In genomic region chr5:67509402-67509801, GRCh38 we compare ENCODE assay signal across 16 cellular contexts.
A peak's percentile ranks its signal among the peaks of the same experiment; 100 is the strongest.
DNase-seq lines count a peak whose midpoint lies in the region; ATAC-seq and TF ChIP-seq lines count a peak whose summit lies in the region.
"Had no signal": no experiment of that assay in that cellular context is flagged by ENCODE, and none has a peak within 500 bp of the region (broad histone marks: within the 10 kb centered on the region; RNA-seq: fewer than 3 reads in every experiment).

No MANE protein-coding gene starts in this region.

- H2BK15ac ChIP-seq in mesenchymal stem cell (ENCODE audit: low read depth, poor library complexity, severe bottlenecking), result no peak overlapping the region

- H3K36me3 Mint-ChIP-seq in activated CD4-positive, alpha-beta T cell treated with anti-CD3 and anti-CD28 coated beads, Interleukin-2, amount 10 ng/mL, durations not matched to agents 24 days and 14 days (ENCODE audit: low read depth), result no peaks in the 10 kb centered on the region
- H3K36me3 Mint-ChIP-seq: CD4-positive, alpha-beta memory T cell had no signal

- H3K27me3 Mint-ChIP-seq in activated CD4-positive, alpha-beta T cell treated with anti-CD3 and anti-CD28 coated beads, Interleukin-2, amount 10 ng/mL, durations not matched to agents 24 days and 14 days, result no peaks in the 10 kb centered on the region

- no peak overlapping the region for H3K14ac ChIP-seq in mesenchymal stem cell (ENCODE audit: low read length in 2 of 2)

- no peak overlapping the region for H3K18ac ChIP-seq in mesenchymal stem cell (ENCODE audit: low read depth in 1 of 2, low read length in 2 of 2)

- H4K91ac ChIP-seq in mesenchymal stem cell (ENCODE audit: low read length), result no peak overlapping the region

- H3K4me3 ChIP-seq in HEK293 (ENCODE audit: low read depth, low read length), result no peak overlapping the region
- H3K4me3 ChIP-seq in MM.1S (ENCODE audit: low read length), result no peak overlapping the region
- no peak overlapping the region for H3K4me3 ChIP-seq in mesenchymal stem cell (ENCODE audit: insufficient read depth in 1 of 2, low read depth in 1 of 2, low read length in 2 of 2)
- H3K4me3 ChIP-seq: HAP-1 had no signal

- H2BK12ac ChIP-seq in mesenchymal stem cell (ENCODE audit: low read length in 2 of 2), result no peak overlapping the region

- no peak for TF ChIP-seq CTCF in HEK293 (tag by site-specific recombination; IDR thresholded peaks at IDR 0.05)
- no peak for TF ChIP-seq CTCF in MM.1S (IDR thresholded peaks at IDR 0.05; ENCODE audit: low read length)

- POLR2A ChIA-PET in HEK293 (lab: Yijun Ruan, JAX), result no interaction called here

- no peak overlapping the region for H3K27ac ChIP-seq in HEK293 (ENCODE audit: extremely low read depth, low read depth, low read length)
- no peak overlapping the region for H3K27ac ChIP-seq in MM.1S (ENCODE audit: low read length)
- H3K27ac ChIP-seq in mesenchymal stem cell (ENCODE audit: low read length, poor library complexity, severe bottlenecking), result no peak overlapping the region

- no peaks in the 10 kb centered on the region for H3K79me1 ChIP-seq in mesenchymal stem cell (replicated peaks; ENCODE audit: low read length, poor library complexity, severe bottlenecking)

- H3K4me2 ChIP-seq in MM.1S (ENCODE audit: low read depth, low read length) (peak overlapping the region; percentile 11; the same call in 1 of the 2 replicates), mesenchymal stem cell (ENCODE audit: low read length, poor library complexity, severe bottlenecking) (peak overlapping the region; percentile 8)

- H2BK5ac ChIP-seq in mesenchymal stem cell (ENCODE audit: low read depth, low read length, poor library complexity, severe bottlenecking), result no peak overlapping the region

- CTCF ChIA-PET in HEK293 (lab: Yijun Ruan, JAX), result no interaction called here

- H3K4ac ChIP-seq in mesenchymal stem cell (ENCODE audit: low read depth in 1 of 2, low read length in 2 of 2), result no peak overlapping the region

- ATAC-seq in HG03097 (IDR thresholded peaks at IDR 0.05; ENCODE audit: low FRiP score, unreplicated experiment), result no peak

- H3K27me3 ChIP-seq in MM.1S (replicated peaks; ENCODE audit: insufficient read depth, low read length) (no peaks in the 10 kb centered on the region), mesenchymal stem cell (ENCODE audit: control insufficient read depth in 1 of 2, insufficient read depth in 1 of 2, low read length in 2 of 2) (no peaks in the 10 kb centered on the region)

- H3K23ac ChIP-seq in mesenchymal stem cell (ENCODE audit: low read length in 2 of 2), result no peak overlapping the region

- no peak overlapping the region for H3K4me3 Mint-ChIP-seq in activated CD4-positive, alpha-beta T cell treated with anti-CD3 and anti-CD28 coated beads, Interleukin-2, amount 10 ng/mL, durations not matched to agents 24 days and 14 days

- intact Hi-C loops in activated CD4-positive, alpha-beta T cell treated with anti-CD3 and anti-CD28 coated beads, Interleukin-2, amount 10 ng/mL, durations not matched to agents 24 days and 14 days (cut with micrococcal nuclease), result no loop called here

- peaks cover 5% of the 10 kb centered on the region for H3K9me3 Mint-ChIP-seq in activated CD4-positive, alpha-beta T cell treated with anti-CD3 and anti-CD28 coated beads, Interleukin-2, amount 10 ng/mL, durations not matched to agents 24 days and 14 days

- H3K9ac ChIP-seq in MM.1S (ENCODE audit: low read length), result no peak overlapping the region
- H3K9ac ChIP-seq in mesenchymal stem cell (ENCODE audit: low read length), result no peak overlapping the region

- peak overlapping the region; percentile 1 for H3K27ac Mint-ChIP-seq in activated CD4-positive, alpha-beta T cell treated with anti-CD3 and anti-CD28 coated beads, Interleukin-2, amount 10 ng/mL, durations not matched to agents 24 days and 14 days
- H3K27ac Mint-ChIP-seq: CD4-positive, alpha-beta memory T cell had no signal

- H3K79me2 ChIP-seq in MM.1S (ENCODE audit: low read length), result no peaks in the 10 kb centered on the region

- H2BK120ac ChIP-seq in mesenchymal stem cell (ENCODE audit: low read depth, low read length), result no peak overlapping the region

- H2AK5ac ChIP-seq in mesenchymal stem cell (ENCODE audit: low read length, severe bottlenecking), result no peak overlapping the region

- DNase-seq in activated CD4-positive, alpha-beta T cell treated with anti-CD3 and anti-CD28 coated beads, Interleukin-2, amount 10 ng/mL, durations not matched to agents 24 days and 14 days, result no peak
- no peak for DNase-seq in activated CD4-positive, alpha-beta T cell treated with anti-CD3 and anti-CD28 coated beads, Interleukin-2, amount 50 U/mL, for 1 hour
- no peak for DNase-seq in MM.1S
- DNase-seq in mesenchymal stem cell, result no peak
- DNase-seq in NCI-H774 (lab: John Stamatoyannopoulos, UW), result no peak
- DNase-seq: 8988T; C1 segment of cervical spinal cord; Calu3; CD4-positive, alpha-beta memory T cell; COR-L47; DMS153; DND-41; GOT3 had no signal

- H3K9me2 ChIP-seq in MM.1S (replicated peaks; ENCODE audit: insufficient read depth, low read length), result no peaks in the 10 kb centered on the region

- no peak overlapping the region for H4K8ac ChIP-seq in mesenchymal stem cell (ENCODE audit: low read length)

- WGBS in mesenchymal stem cell, result 50% methylated on average over 1 of the region's 2 CpGs

- H3K9me3 ChIP-seq in HEK293 (ENCODE audit: control insufficient read depth, insufficient read depth, low read depth, low read length), result no peaks in the 10 kb centered on the region
- H3K9me3 ChIP-seq in MM.1S (replicated peaks; ENCODE audit: insufficient read depth, low read length), result no peaks in the 10 kb centered on the region
- peaks cover 4% of the 10 kb centered on the region for H3K9me3 ChIP-seq in mesenchymal stem cell (ENCODE audit: control insufficient read depth, low read length)
- H3K9me3 ChIP-seq: HAP-1 had no signal

- H3K4me1 ChIP-seq in HEK293 (ENCODE audit: control insufficient read depth, insufficient read depth, low read length) (no peaks in the 10 kb centered on the region), MM.1S (ENCODE audit: low read length) (0 out of 2 replicates have a peak, but pooled peaks cover 6% of the 10 kb centered on the region), mesenchymal stem cell (ENCODE audit: control insufficient read depth, insufficient read depth, low read depth, low read length) (no peaks in the 10 kb centered on the region)
- H3K4me1 ChIP-seq: HAP-1 had no signal

- peaks cover 23% of the 10 kb centered on the region for H3K4me1 Mint-ChIP-seq in activated CD4-positive, alpha-beta T cell treated with anti-CD3 and anti-CD28 coated beads, Interleukin-2, amount 10 ng/mL, durations not matched to agents 24 days and 14 days

- no peaks in the 10 kb centered on the region for H3K36me3 ChIP-seq in HEK293 (ENCODE audit: control insufficient read depth in 2 of 2, insufficient read depth in 1 of 2, low read length in 2 of 2)
- H3K36me3 ChIP-seq in MM.1S (replicated peaks; ENCODE audit: insufficient read depth, low read length), result no peaks in the 10 kb centered on the region
- H3K36me3 ChIP-seq in mesenchymal stem cell (ENCODE audit: control insufficient read depth in 1 of 2, insufficient read depth in 2 of 2, low read depth in 1 of 2, low read length in 2 of 2), result no peaks in the 10 kb centered on the region
- H3K36me3 ChIP-seq: HAP-1 had no signal

- H2AFZ ChIP-seq in MM.1S (ENCODE audit: low read length) (no peak overlapping the region), mesenchymal stem cell (ENCODE audit: low read depth, low read length) (no peak overlapping the region)

- no peaks in the 10 kb centered on the region for H3F3A ChIP-seq in MM.1S (ENCODE audit: insufficient read depth, low read length)

- no peaks in the 10 kb centered on the region for H4K20me1 ChIP-seq in MM.1S (ENCODE audit: insufficient read depth, low read length)

TF ChIP-seq in HEK293, 187 proteins besides CTCF, POLR2A, EP300 and RAD21:
- TF ChIP-seq TSHZ1 (tag by site-specific recombination; IDR thresholded peaks at IDR 0.05; ENCODE audit: borderline replicate concordance), result no peak
- TF ChIP-seq ZNF146 (tag by site-specific recombination; IDR thresholded peaks at IDR 0.05), result 0 out of 2 replicates have a peak, but pooled peaks have one; percentile 39
- TF ChIP-seq GLI2 (tag by site-specific recombination; IDR thresholded peaks at IDR 0.05; ENCODE audit: borderline replicate concordance, low read depth), result no peak
